ENCODE assay signal across 9 cellular contexts in the genomic region with DNA sequence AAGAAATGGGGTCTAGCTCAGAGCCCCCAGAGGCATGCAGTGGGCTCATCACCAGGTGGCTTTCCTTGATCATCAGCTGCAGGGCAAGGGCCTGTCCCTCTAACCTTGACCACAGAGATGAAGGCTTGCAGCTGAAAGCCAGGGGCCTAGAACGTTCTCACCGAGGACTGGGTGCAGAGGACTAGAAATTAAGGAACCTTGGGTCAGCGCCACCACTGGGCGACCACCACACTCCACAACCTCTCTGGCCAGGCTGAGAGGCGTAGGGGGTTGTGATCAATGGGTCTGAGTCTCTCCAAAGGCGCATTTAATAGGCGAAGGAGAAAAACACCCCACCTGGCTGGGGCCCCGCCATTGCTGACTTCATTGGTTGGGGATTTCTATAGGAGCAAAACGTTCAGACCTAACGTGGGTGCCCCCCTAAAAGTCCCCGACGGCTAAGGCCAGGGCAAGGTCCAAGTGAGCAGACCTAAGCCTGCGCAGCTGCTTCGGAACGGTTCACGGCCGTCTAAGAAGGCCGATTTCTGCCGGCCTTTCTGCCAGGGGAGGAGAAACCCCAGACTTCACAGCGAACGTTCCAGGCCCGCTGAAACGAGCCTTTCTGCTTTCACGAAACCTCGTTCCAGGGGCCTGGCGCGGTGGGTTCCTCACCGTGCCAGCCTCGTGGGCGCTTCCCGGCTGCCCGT.
A peak's percentile ranks its signal among the peaks of the same experiment; 100 is the strongest.
DNase-seq lines count a peak whose midpoint lies in the region; ATAC-seq and TF ChIP-seq lines count a peak whose summit lies in the region.
"Had no signal": no experiment of that assay in that cellular context is flagged by ENCODE, and none has a peak within 500 bp of the region (broad histone marks: within the 10 kb centered on the region; RNA-seq: fewer than 3 reads in every experiment).

No MANE protein-coding gene starts in this region.

- no peaks in the 10 kb centered on the region for H3K36me3 ChIP-seq in OCI-LY3 (replicated peaks; ENCODE audit: low read depth, low read length)
- H3K36me3 ChIP-seq: SJSA1 had no signal

- peak overlapping the region; percentile 43; the same call in 1 of the 2 replicates for H3K9ac ChIP-seq in OCI-LY3 (ENCODE audit: low read length)

- peak overlapping the region; percentile 39 for H3K4me2 ChIP-seq in OCI-LY3 (ENCODE audit: low read length)

- peak overlapping the region; percentile 59 for H3K4me3 ChIP-seq in GM12875 (ENCODE audit: low read depth, low read length)
- H3K4me3 ChIP-seq in OCI-LY3 (ENCODE audit: low read length): peak overlapping the region; percentile 36
- peak overlapping the region; percentile 33 to 36 for H3K4me3 ChIP-seq in foreskin fibroblast (ENCODE audit: low read depth in 1 of 2, low read length in 2 of 2)
- H3K4me3 ChIP-seq: SJSA1 had no signal

- H3K4me3 Mint-ChIP-seq in stimulated activated effector memory CD8-positive, alpha-beta T cell treated with anti-CD3 and anti-CD28 coated beads, Interleukin-12 subunit alpha, Interleukin-12 subunit beta, amount 100 ng/mL, for 72 hours: peak overlapping the region; percentile 58

- H3K4me1 ChIP-seq in OCI-LY3 (ENCODE audit: low read length): peaks cover 38% of the 10 kb centered on the region
- H3K4me1 ChIP-seq: SJSA1 had no signal

- DNase-seq in foreskin fibroblast (no peak), DMS153 treated with DMSO at 0.1 percent for 48 hours (lab: John Stamatoyannopoulos, UW; ENCODE audit: unreplicated experiment) (no peak), RPMI8226 (no peak)
- no peak for DNase-seq in stimulated activated effector memory CD8-positive, alpha-beta T cell treated with anti-CD3 and anti-CD28 coated beads, Interleukin-12 subunit alpha, Interleukin-12 subunit beta, amount 100 ng/mL, for 72 hours (ENCODE audit: low spot score in 2 of 2)
- DNase-seq in stimulated activated CD4-positive, alpha-beta T cell treated with anti-CD3 and anti-CD28 coated beads, Interleukin-12 subunit alpha, Interleukin-12 subunit beta, amount 100 ng/mL, for 4 hours: no peak
- DNase-seq: NCI-H2029 treated with DMSO at 0.1 percent for 48 hours had no signal

- no peaks in the 10 kb centered on the region for H4K20me1 ChIP-seq in OCI-LY3 (ENCODE audit: insufficient read depth, low read length)

- H2AFZ ChIP-seq in OCI-LY3 (ENCODE audit: low read depth, low read length): no peak overlapping the region

- H3K27ac Mint-ChIP-seq in stimulated activated effector memory CD8-positive, alpha-beta T cell treated with anti-CD3 and anti-CD28 coated beads, Interleukin-12 subunit alpha, Interleukin-12 subunit beta, amount 100 ng/mL, for 72 hours: no peak overlapping the region

- H3K36me3 Mint-ChIP-seq in stimulated activated effector memory CD8-positive, alpha-beta T cell treated with anti-CD3 and anti-CD28 coated beads, Interleukin-12 subunit alpha, Interleukin-12 subunit beta, amount 100 ng/mL, for 72 hours: no peaks in the 10 kb centered on the region

- TF ChIP-seq CTCF in GM12875 (IDR thresholded peaks at IDR 0.05; ENCODE audit: borderline replicate concordance, insufficient read depth, low read depth, low read length): no peak
- no peak for TF ChIP-seq CTCF in OCI-LY3 (IDR thresholded peaks at IDR 0.05; ENCODE audit: low read depth, low read length)
- TF ChIP-seq CTCF in foreskin fibroblast (IDR thresholded peaks at IDR 0.05; ENCODE audit: low read depth, low read length): no peak

- no peaks in the 10 kb centered on the region for H3K4me1 Mint-ChIP-seq in stimulated activated effector memory CD8-positive, alpha-beta T cell treated with anti-CD3 and anti-CD28 coated beads, Interleukin-12 subunit alpha, Interleukin-12 subunit beta, amount 100 ng/mL, for 72 hours

- H3K27ac ChIP-seq in OCI-LY3 (ENCODE audit: low read length): peak overlapping the region; percentile 96
- H3K27ac ChIP-seq: SJSA1 had no signal

- no peaks in the 10 kb centered on the region for H3K9me3 ChIP-seq in OCI-LY3 (ENCODE audit: insufficient read depth, low read length)
- H3K9me3 ChIP-seq: SJSA1 had no signal

- ATAC-seq in stimulated activated effector memory CD8-positive, alpha-beta T cell treated with anti-CD3 and anti-CD28 coated beads, Interleukin-12 subunit alpha, Interleukin-12 subunit beta, amount 100 ng/mL, for 72 hours: no peak

- no peaks in the 10 kb centered on the region for H3K9me3 Mint-ChIP-seq in stimulated activated effector memory CD8-positive, alpha-beta T cell treated with anti-CD3 and anti-CD28 coated beads, Interleukin-12 subunit alpha, Interleukin-12 subunit beta, amount 100 ng/mL, for 72 hours

- H3K27me3 ChIP-seq in OCI-LY3 (ENCODE audit: low read depth, low read length): no peaks in the 10 kb centered on the region
- H3K27me3 ChIP-seq: SJSA1 had no signal

- H3K79me2 ChIP-seq in OCI-LY3 (ENCODE audit: low read length): no peaks in the 10 kb centered on the region
